ENCODE assay signal across 8 cellular contexts in genomic region chr1:150973826-150974579, GRCh38. TPM values are rescaled to one million over a fixed set of nuclear protein-coding genes. Genes with fewer than 3 reads are reported as not detected.
DNase-seq lines count a peak whose midpoint lies in the region; ATAC-seq, FAIRE-seq and TF ChIP-seq lines count a peak whose summit lies in the region.

No MANE protein-coding gene starts in this region.

- peak; percentile 20 for ATAC-seq in activated CD8-positive, alpha-beta T cell treated with anti-CD3 and anti-CD28 coated beads for 36 hours

- 0% methylated on average over 14 to 54 of the region's 67 CpGs for WGBS in mesodermal cell (ENCODE audit: insufficient coverage in 2 of 2), 2 experiments

- H3K9me3 Mint-ChIP-seq in activated CD8-positive, alpha-beta T cell treated with anti-CD3 and anti-CD28 coated beads for 36 hours, result no peaks in the 10 kb centered on the region

- peaks cover 22% of the 10 kb centered on the region for H3K36me3 Mint-ChIP-seq in activated CD8-positive, alpha-beta T cell treated with anti-CD3 and anti-CD28 coated beads for 36 hours (ENCODE audit: low read depth)

- H3K4me1 ChIP-seq in mesodermal cell (ENCODE audit: control insufficient read depth, insufficient read depth, low read length, poor library complexity, severe bottlenecking) (peaks cover 46% of the 10 kb centered on the region), stomach smooth muscle (ENCODE audit: control insufficient read depth, insufficient read depth, low read length) (peaks cover 53% of the 10 kb centered on the region)

- DNase-seq in ELF-1 (ENCODE audit: low read depth, low spot score), result peak; percentile 45
- no peak for DNase-seq in H54 (ENCODE audit: insufficient read length, low spot score)
- peak; percentile 55 for DNase-seq in NCI-H1092 (lab: John Stamatoyannopoulos, UW)
- peak; percentile 59 for DNase-seq in activated CD8-positive, alpha-beta T cell treated with anti-CD3 and anti-CD28 coated beads for 36 hours
- peak; percentile 16 for DNase-seq in effector CD4-positive, alpha-beta T cell
- no peak for DNase-seq in occipital lobe (lab: John Stamatoyannopoulos, UW)

- no peak for TF ChIP-seq CTCF in activated CD8-positive, alpha-beta T cell treated with anti-CD3 and anti-CD28 coated beads for 36 hours (IDR thresholded peaks at IDR 0.05)

- H3K4me1 Mint-ChIP-seq in activated CD8-positive, alpha-beta T cell treated with anti-CD3 and anti-CD28 coated beads for 36 hours (ENCODE audit: low read depth), result peaks cover 60% of the 10 kb centered on the region

- H3K36me3 ChIP-seq in mesodermal cell (ENCODE audit: control insufficient read depth, insufficient read depth, low read length) (peaks cover 16% of the 10 kb centered on the region), stomach smooth muscle (ENCODE audit: control insufficient read depth in 2 of 2, insufficient read depth in 2 of 2, low read length in 2 of 2) (no peaks in the 10 kb centered on the region)

- H3K9me3 ChIP-seq in mesodermal cell (ENCODE audit: control insufficient read depth, low read length) (no peaks in the 10 kb centered on the region), stomach smooth muscle (ENCODE audit: control insufficient read depth in 2 of 2, low read length in 2 of 2) (no peaks in the 10 kb centered on the region)

- no peaks in the 10 kb centered on the region for H3K27me3 Mint-ChIP-seq in activated CD8-positive, alpha-beta T cell treated with anti-CD3 and anti-CD28 coated beads for 36 hours

- FAIRE-seq in H54 (lab: Jason Lieb, UNC), result no peak

- peak; percentile 43 for TF ChIP-seq POLR2A in H54 (IDR thresholded peaks at IDR 0.05; ENCODE audit: low read depth, low read length)

- CTCF ChIA-PET in activated CD8-positive, alpha-beta T cell treated with anti-CD3 and anti-CD28 coated beads for 36 hours (lab: Charles Lee), result interaction anchor here (0.9 to 1.3 kb wide), 6 partner anchors 12 to 52 kb away, joined by 3 to 9 read pairs (median 5); partner anchors contain the start of gene MINDY1

- H3K27me3 ChIP-seq in stomach smooth muscle (ENCODE audit: control insufficient read depth in 1 of 2, insufficient read depth in 2 of 2, low read length in 2 of 2), result no peaks in the 10 kb centered on the region

- H3K4me3 Mint-ChIP-seq in activated CD8-positive, alpha-beta T cell treated with anti-CD3 and anti-CD28 coated beads for 36 hours, result peak overlapping the region; percentile 91

- intact Hi-C loops in activated CD8-positive, alpha-beta T cell treated with anti-CD3 and anti-CD28 coated beads for 36 hours (cut with micrococcal nuclease), result loop anchor here (5.0 kb wide), 1 partner anchor 47 kb away; the partner anchor contains the start of gene SETDB1

- peak overlapping the region; percentile 90 for H3K27ac Mint-ChIP-seq in activated CD8-positive, alpha-beta T cell treated with anti-CD3 and anti-CD28 coated beads for 36 hours

- peak overlapping the region; percentile 78 for H3K4me3 ChIP-seq in mesodermal cell (ENCODE audit: extremely low read depth, insufficient read depth, low read length, poor library complexity, severe bottlenecking)
- H3K4me3 ChIP-seq in stomach smooth muscle (ENCODE audit: low read length in 2 of 2), result peak overlapping the region; percentile 86 to 96

- H3K27ac ChIP-seq in mesodermal cell (ENCODE audit: low read depth, low read length, severe bottlenecking) (peak overlapping the region; percentile 74), stomach smooth muscle (ENCODE audit: low read length) (peak overlapping the region; percentile 84)

- H3K9ac ChIP-seq in stomach smooth muscle (ENCODE audit: low read length in 2 of 2), result peak overlapping the region; percentile 94 to 96

- POLR2A ChIA-PET in activated CD8-positive, alpha-beta T cell treated with anti-CD3 and anti-CD28 coated beads for 36 hours (lab: Charles Lee), result interaction anchor here (0.8 to 1.8 kb wide), 11 partner anchors 12 to 394 kb away, joined by 3 to 10 read pairs (median 3); partner anchors contain the start of genes MCL1, MINDY1 and SETDB1

RNA-seq across cellular contexts. Expression of gene CERS2, which starts 0.6 kb away (rescaled TPM):
- total RNA-seq in activated CD8-positive, alpha-beta T cell treated with anti-CD3 and anti-CD28 coated beads for 36 hours, result 100 to 1,000 TPM; 129 to 132 TPM
- 131 TPM for polyA plus RNA-seq in mesodermal cell (2013, experiment 1 of 2)
- polyA plus RNA-seq in mesodermal cell (2013, experiment 2 of 2), result 131 TPM
- 35.6 TPM for total RNA-seq in occipital lobe

RNA-seq across cellular contexts. Expression of gene ANXA9, which starts 8.1 kb away (rescaled TPM):
- under 1 TPM in 1 of 2 experiments, not detected in 1; 0.25 TPM for total RNA-seq in activated CD8-positive, alpha-beta T cell treated with anti-CD3 and anti-CD28 coated beads for 36 hours
- polyA plus RNA-seq in mesodermal cell (2013, experiment 1 of 2), result 0.15 TPM
- polyA plus RNA-seq in mesodermal cell (2013, experiment 2 of 2), result 0.20 TPM
- not detected for total RNA-seq in occipital lobe

RNA-seq across cellular contexts. Expression of gene MINDY1, which starts 32.7 kb away (rescaled TPM):
- total RNA-seq in activated CD8-positive, alpha-beta T cell treated with anti-CD3 and anti-CD28 coated beads for 36 hours, result 10 to 100 TPM; 10.4 TPM
- polyA plus RNA-seq in mesodermal cell (2013, experiment 1 of 2), result 9.3 TPM
- polyA plus RNA-seq in mesodermal cell (2013, experiment 2 of 2), result 8.0 TPM
- total RNA-seq in occipital lobe, result 10.5 TPM

RNA-seq across cellular contexts. Expression of gene PRUNE1, which starts 34.2 kb away (rescaled TPM):
- total RNA-seq in activated CD8-positive, alpha-beta T cell treated with anti-CD3 and anti-CD28 coated beads for 36 hours, result 10 to 100 TPM; 12.4 to 15.7 TPM
- 23.6 TPM for polyA plus RNA-seq in mesodermal cell (2013, experiment 1 of 2)
- 21.8 TPM for polyA plus RNA-seq in mesodermal cell (2013, experiment 2 of 2)
- 25.3 TPM for total RNA-seq in occipital lobe

RNA-seq across cellular contexts. Expression of gene SETDB1, which starts 47.8 kb away (rescaled TPM):
- total RNA-seq in activated CD8-positive, alpha-beta T cell treated with anti-CD3 and anti-CD28 coated beads for 36 hours, result 10 to 100 TPM; 45.1 to 52.3 TPM
- 39.5 TPM for polyA plus RNA-seq in mesodermal cell (2013, experiment 1 of 2)
- 37.1 TPM for polyA plus RNA-seq in mesodermal cell (2013, experiment 2 of 2)
- 51.5 TPM for total RNA-seq in occipital lobe

Comparison
In these comparisons a context has a peak if more than half of its experiments do, and no peak if none do; other contexts are left out.
1. DNase-seq: peak in ELF-1 (single experiment), NCI-H1092 (single experiment), activated CD8-positive, alpha-beta T cell treated with anti-CD3 and anti-CD28 coated beads for 36 hours (single experiment) and effector CD4-positive, alpha-beta T cell (single experiment); none in H54 (single experiment) and occipital lobe (single experiment).